In the genomic region with DNA sequence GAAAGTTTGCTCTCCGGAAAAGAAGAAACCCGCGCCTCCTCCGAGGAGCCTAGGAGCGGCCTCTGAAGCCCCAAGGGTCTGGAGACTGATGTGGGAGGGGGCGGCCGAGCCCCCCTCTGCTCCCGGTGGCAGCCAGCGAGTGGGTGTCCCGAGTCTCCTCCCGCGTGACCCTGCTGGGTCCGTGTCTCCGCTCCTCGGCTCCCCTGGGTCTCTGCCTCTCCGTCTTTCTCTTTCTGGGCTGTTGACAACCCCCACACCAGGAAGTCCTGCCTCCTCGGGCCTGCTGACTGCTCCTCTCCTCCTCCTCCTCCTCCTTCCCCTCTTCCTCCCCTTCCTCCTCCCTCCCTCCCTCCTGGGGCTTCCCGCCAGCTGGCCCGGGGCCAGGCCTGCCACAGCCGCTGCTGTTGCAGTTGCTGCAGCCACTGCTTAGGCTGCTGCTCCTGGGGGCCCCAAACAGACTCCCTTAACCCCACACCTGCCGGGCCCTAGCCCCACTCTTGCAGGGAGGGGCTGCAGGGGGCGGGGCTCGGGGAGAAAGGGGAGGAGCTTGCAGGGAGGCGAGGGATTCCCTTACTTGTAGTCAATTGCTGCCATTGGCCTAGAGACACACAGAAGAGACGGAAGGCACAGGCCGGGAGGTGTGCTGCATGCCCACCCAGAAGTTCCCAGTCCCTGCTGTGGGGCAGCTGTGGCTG, we compare ENCODE assay signal across 8 cellular contexts. TPM values are rescaled to one million over a fixed set of nuclear protein-coding genes. Genes with fewer than 3 reads are reported as not detected.
DNase-seq lines count a peak whose midpoint lies in the region; FAIRE-seq lines count a peak whose summit lies in the region.

Gene TSC22D4 (minus strand): TSS at position 249 of the 695 bp plus-strand sequence. CDS start 1,176 bp downstream, outside the sequence.

- H3K4ac ChIP-seq in neuronal stem cell (ENCODE audit: low read length) = no peak within 1 kb of the TSS

- H2AFZ ChIP-seq in neuronal stem cell (ENCODE audit: low read length) = peak within 1 kb of the TSS; percentile 88

- peak within 1 kb of the TSS; percentile 78 for H2AK5ac ChIP-seq in neuronal stem cell (ENCODE audit: low read depth, low read length)

- H2BK12ac ChIP-seq in neuronal stem cell (ENCODE audit: low read length) = no peak within 1 kb of the TSS

- H3K79me1 ChIP-seq in neuronal stem cell (ENCODE audit: low read depth, low read length) = peaks cover 9% of the 10 kb centered on the region

- no peak within 1 kb of the TSS for H4K8ac ChIP-seq in neuronal stem cell (ENCODE audit: low read depth, low read length)

- peak within 1 kb of the TSS; percentile 83 for H3K4me2 ChIP-seq in neuronal stem cell (ENCODE audit: insufficient read depth, low read length, poor library complexity, severe bottlenecking)

- H3K36me3 Mint-ChIP-seq in activated naive CD4-positive, alpha-beta T cell treated with anti-CD3 and anti-CD28 coated beads for 36 hours (ENCODE audit: low read depth) = peaks cover 10% of the 10 kb centered on the region

- no peaks in the 10 kb centered on the region for H3K9me3 Mint-ChIP-seq in activated naive CD4-positive, alpha-beta T cell treated with anti-CD3 and anti-CD28 coated beads for 36 hours

- H3K36me3 ChIP-seq in SK-N-MC (ENCODE audit: insufficient read depth, low read length) (peaks cover 4% of the 10 kb centered on the region; the same call in 1 of the 2 replicates), neuronal stem cell (replicated peaks in 1 of 2; ENCODE audit: control insufficient read depth in 2 of 2, insufficient read depth in 2 of 2, low read length in 2 of 2) (peaks cover 2 to 14% of the 10 kb centered on the region in 2 donors)

- H3K14ac ChIP-seq in neuronal stem cell (ENCODE audit: low read length) = peak within 1 kb of the TSS; percentile 31

- no peak within 1 kb of the TSS for H4K91ac ChIP-seq in neuronal stem cell (ENCODE audit: low read depth, low read length, poor library complexity)

- intact Hi-C loops in activated naive CD4-positive, alpha-beta T cell treated with anti-CD3 and anti-CD28 coated beads for 36 hours (cut with micrococcal nuclease) = loop anchor here (1.0 to 5.0 kb wide), 10 partner anchors 10 to 374 kb away; partner anchors contain the start of genes FBXO24, GIGYF1, LRCH4 and MEPCE

- peak within 1 kb of the TSS; percentile 89 for H2BK15ac ChIP-seq in neuronal stem cell (ENCODE audit: low read length)

- peak within 1 kb of the TSS; percentile 92 for H3K27ac Mint-ChIP-seq in activated naive CD4-positive, alpha-beta T cell treated with anti-CD3 and anti-CD28 coated beads for 36 hours

- no peak within 1 kb of the TSS for H2BK120ac ChIP-seq in neuronal stem cell (ENCODE audit: low read depth, low read length)

- no peaks in the 10 kb centered on the region for H3K27me3 Mint-ChIP-seq in activated naive CD4-positive, alpha-beta T cell treated with anti-CD3 and anti-CD28 coated beads for 36 hours (ENCODE audit: low read depth)

- H3K4me3 ChIP-seq in SK-N-MC = peak within 1 kb of the TSS; percentile 97
- H3K4me3 ChIP-seq in neuronal stem cell (ENCODE audit: low read length in 2 of 2) = peak within 1 kb of the TSS; percentile 80 to 93

- H3K18ac ChIP-seq in neuronal stem cell (ENCODE audit: low read length) = peak within 1 kb of the TSS; percentile 98

- DNase-seq in ELR (ENCODE audit: low read depth) (peak; percentile 90), HCEC 1CT (peak; percentile 92), NAMALWA (ENCODE audit: low spot score) (peak; percentile 99), SK-N-MC (ENCODE audit: low read depth, low spot score) (peak; percentile 77), frontal cortex (ENCODE audit: low spot score in 2 of 2) (peak; percentile 92), neuronal stem cell (ENCODE audit: low spot score) (peak; percentile 84), stromal cell of bone marrow (ENCODE audit: low read depth) (peak; percentile 88)
- peak; percentile 93 for DNase-seq in activated naive CD4-positive, alpha-beta T cell treated with anti-CD3 and anti-CD28 coated beads for 36 hours

- CTCF ChIA-PET in activated naive CD4-positive, alpha-beta T cell treated with anti-CD3 and anti-CD28 coated beads for 36 hours (lab: Charles Lee) = interaction anchor here (0.6 to 5.4 kb wide), 6 partner anchors 9 to 213 kb away, joined by 3 to 45 read pairs (median 6); partner anchors contain the start of gene PPP1R35

- H3K9ac ChIP-seq in SK-N-MC (ENCODE audit: insufficient read length) (peak within 1 kb of the TSS; percentile 80), neuronal stem cell (ENCODE audit: low read depth, low read length, poor library complexity) (peak within 1 kb of the TSS; percentile 93)

- H3K4me1 Mint-ChIP-seq in activated naive CD4-positive, alpha-beta T cell treated with anti-CD3 and anti-CD28 coated beads for 36 hours (ENCODE audit: low read depth) = peaks cover 42% of the 10 kb centered on the region

- peak within 1 kb of the TSS; percentile 99 for H2BK5ac ChIP-seq in neuronal stem cell (ENCODE audit: low read length)

- H3K27me3 ChIP-seq in neuronal stem cell (ENCODE audit: control insufficient read depth in 3 of 3, insufficient read depth in 3 of 3, low read depth in 1 of 3, low read length in 3 of 3) = no peaks in the 10 kb centered on the region

- peaks cover 7 to 27% of the 10 kb centered on the region in 2 donors for H3K4me1 ChIP-seq in neuronal stem cell (ENCODE audit: control insufficient read depth in 2 of 2, insufficient read depth in 1 of 2, low read depth in 1 of 2, low read length in 2 of 2)

- peak within 1 kb of the TSS; percentile 98 for H3K4me3 Mint-ChIP-seq in activated naive CD4-positive, alpha-beta T cell treated with anti-CD3 and anti-CD28 coated beads for 36 hours

- peak within 1 kb of the TSS; percentile 97 for H3K23ac ChIP-seq in neuronal stem cell (ENCODE audit: low read depth, low read length, poor library complexity)

- H3K27ac ChIP-seq in SK-N-MC (peak within 1 kb of the TSS; percentile 75), neuronal stem cell (replicated peaks; ENCODE audit: low read length) (peak within 1 kb of the TSS; percentile 89)

- FAIRE-seq in frontal cortex (lab: Jason Lieb, UNC) = no peak

- H3K9me3 ChIP-seq in SK-N-MC (ENCODE audit: low read depth, low read length) (no peaks in the 10 kb centered on the region), neuronal stem cell (replicated peaks in 1 of 2; ENCODE audit: control insufficient read depth in 2 of 2, insufficient read depth in 1 of 2, low read depth in 1 of 2, low read length in 2 of 2) (no peaks in the 10 kb centered on the region)

- WGBS in neuronal stem cell (ENCODE audit: extremely low coverage in 2 of 2, insufficient read length in 2 of 2, insufficient replicate concordance in 1 of 2), 2 donors = no CpG with 5 or more reads among the region's 26 CpGs

RNA-seq across cellular contexts. Expression of gene TSC22D4, which starts in this region (rescaled TPM):
- total RNA-seq in activated naive CD4-positive, alpha-beta T cell treated with anti-CD3 and anti-CD28 coated beads for 36 hours = 10 to 100 TPM; 46.0 to 48.7 TPM
- total RNA-seq in frontal cortex = 7.3 TPM
- 17.3 TPM for polyA plus RNA-seq in neuronal stem cell (2013, experiment 1 of 2)
- 16.1 TPM for polyA plus RNA-seq in neuronal stem cell (2013, experiment 2 of 2)

Comparison
In these comparisons a context has a peak if more than half of its experiments do, and no peak if none do; other contexts are left out.
1. Peak in every context shown above with its lines: DNase-seq, H3K4me3 ChIP-seq and H3K27ac ChIP-seq.